15 cellular contexts compared by ENCODE assay signal in genomic region chr7:108245523-108246226, GRCh38.
DNase-seq lines count a peak whose midpoint lies in the region; ATAC-seq and TF ChIP-seq lines count a peak whose summit lies in the region.
"Had no signal": no experiment of that assay in that cellular context is flagged by ENCODE, and none has a peak within 500 bp of the region (broad histone marks: within the 10 kb centered on the region; RNA-seq: fewer than 3 reads in every experiment).

No MANE protein-coding gene starts in this region.

- TF ChIP-seq POLR2A in adrenal gland (IDR thresholded peaks at IDR 0.05), result no peak
- no peak for TF ChIP-seq POLR2A in thyroid gland (IDR thresholded peaks at IDR 0.05)

- TSS peak; percentile 82 for BruUV-seq in mammary epithelial cell (replicated peaks; lab: Mats Ljungman, UMichigan)
- no TSS peak for BruUV-seq in MCF 10A (replicated peaks; lab: Mats Ljungman, UMichigan)

- H3K36me3 Mint-ChIP-seq in MCF 10A (ENCODE audit: insufficient read depth, unreplicated experiment) (no peaks in the 10 kb centered on the region), mesothelial cell of epicardium (no peaks in the 10 kb centered on the region)
- H3K36me3 Mint-ChIP-seq in naive thymus-derived CD8-positive, alpha-beta T cell, result peaks cover 0 to 5% (median 4%) of the 10 kb centered on the region in 3 donors
- H3K36me3 Mint-ChIP-seq: activated naive CD4-positive, alpha-beta T cell treated with anti-CD3 and anti-CD28 coated beads, Interleukin-2, amount 50 U/mL, for 24 hours had no signal

- no peak for TF ChIP-seq CTCF in mammary epithelial cell (conservative IDR thresholded peaks at IDR 0.05 in 1 of 2, IDR thresholded peaks at IDR 0.05 in 1 of 2; ENCODE audit: extremely low read depth in 1 of 2, insufficient read depth in 1 of 2, low read depth in 1 of 2, low read length in 2 of 2)
- no peak for TF ChIP-seq CTCF in MCF 10A (IDR thresholded peaks at IDR 0.05; ENCODE audit: unreplicated experiment)
- no peak for TF ChIP-seq CTCF in adrenal gland (IDR thresholded peaks at IDR 0.05)
- TF ChIP-seq CTCF in fibroblast of the aortic adventitia (IDR thresholded peaks at IDR 0.05; ENCODE audit: insufficient read depth, low read length), result no peak
- no peak for TF ChIP-seq CTCF in thyroid gland (IDR thresholded peaks at IDR 0.05)
- TF ChIP-seq CTCF in mesothelial cell of epicardium (IDR thresholded peaks at IDR 0.05; ENCODE audit: unreplicated experiment), result no peak

- POLR2A ChIA-PET in MCF 10A (lab: Yijun Ruan, JAX), result interaction anchor here (0.7 to 0.8 kb wide), 2 partner anchors 24 to 252 kb away, joined by 3 to 5 read pairs; no protein-coding TSS in a partner anchor
- POLR2A ChIA-PET in naive thymus-derived CD8-positive, alpha-beta T cell (lab: Charles Lee), result no interaction called here

- H3K9me3 Mint-ChIP-seq in MCF 10A (ENCODE audit: unreplicated experiment) (no peaks in the 10 kb centered on the region), mesothelial cell of epicardium (no peaks in the 10 kb centered on the region)
- H3K9me3 Mint-ChIP-seq in naive thymus-derived CD8-positive, alpha-beta T cell, result no peaks in the 10 kb centered on the region
- H3K9me3 Mint-ChIP-seq: activated naive CD4-positive, alpha-beta T cell treated with anti-CD3 and anti-CD28 coated beads, Interleukin-2, amount 50 U/mL, for 24 hours had no signal

- no peak overlapping the region for H3K9ac ChIP-seq in mammary epithelial cell (ENCODE audit: insufficient read depth, low read length)

- H3K36me3 ChIP-seq in mammary epithelial cell (ENCODE audit: insufficient read depth, low read length) (no peaks in the 10 kb centered on the region), adrenal gland (replicated peaks in 1 of 2) (no peaks in the 10 kb centered on the region), thyroid gland (no peaks in the 10 kb centered on the region)
- H3K36me3 ChIP-seq: heart left ventricle, MG63 had no signal

- H3K4me1 ChIP-seq in mammary epithelial cell (ENCODE audit: insufficient read depth, low read length) (peaks cover 22% of the 10 kb centered on the region), adrenal gland (replicated peaks in 1 of 2) (peaks cover 19 to 21% of the 10 kb centered on the region in 2 donors), thyroid gland (peaks cover 14 to 17% of the 10 kb centered on the region in 2 donors)

- H3K4me3 Mint-ChIP-seq in MCF 10A (ENCODE audit: unreplicated experiment), result no peak overlapping the region
- H3K4me3 Mint-ChIP-seq in naive thymus-derived CD8-positive, alpha-beta T cell, result no peak overlapping the region
- no peak overlapping the region for H3K4me3 Mint-ChIP-seq in mesothelial cell of epicardium
- H3K4me3 Mint-ChIP-seq: activated naive CD4-positive, alpha-beta T cell treated with anti-CD3 and anti-CD28 coated beads, Interleukin-2, amount 50 U/mL, for 24 hours had no signal

- H3K4me2 ChIP-seq in mammary epithelial cell (ENCODE audit: insufficient read depth, low read depth, low read length), result peak overlapping the region; percentile 12

- CTCF ChIA-PET in mammary epithelial cell (lab: Charles Lee; ENCODE audit: low non-redundant PET) (no interaction called here), MCF 10A (lab: Yijun Ruan, JAX) (interaction anchor here (0.6 to 1.1 kb wide), 3 partner anchors 9 to 255 kb away, joined by 3 to 5 read pairs (median 3); no protein-coding TSS in a partner anchor)

- in situ Hi-C loops in mammary epithelial cell (cut with MboI; ENCODE audit: low sequenced_read_pairs in 2 of 2), result no loop called here

- peaks cover 13% of the 10 kb centered on the region for H3K4me1 Mint-ChIP-seq in MCF 10A (ENCODE audit: insufficient read depth, unreplicated experiment)
- peaks cover 0 to 25% (median 12%) of the 10 kb centered on the region in 4 donors for H3K4me1 Mint-ChIP-seq in naive thymus-derived CD8-positive, alpha-beta T cell
- no peaks in the 10 kb centered on the region for H3K4me1 Mint-ChIP-seq in mesothelial cell of epicardium
- H3K4me1 Mint-ChIP-seq: activated naive CD4-positive, alpha-beta T cell treated with anti-CD3 and anti-CD28 coated beads, Interleukin-2, amount 50 U/mL, for 24 hours had no signal

- no peaks in the 10 kb centered on the region for H3K79me2 ChIP-seq in mammary epithelial cell (ENCODE audit: insufficient read depth, low read length)

- H3K4me3 ChIP-seq in mammary epithelial cell (replicated peaks in 1 of 3; ENCODE audit: insufficient read depth in 1 of 3, low read depth in 2 of 3, low read length in 3 of 3), result no peak overlapping the region
- no peak overlapping the region for H3K4me3 ChIP-seq in adrenal gland
- H3K4me3 ChIP-seq in fibroblast of the aortic adventitia (ENCODE audit: low read depth, low read length), result peak overlapping the region; percentile 27
- no peak overlapping the region for H3K4me3 ChIP-seq in thyroid gland (replicated peaks in 1 of 3)
- H3K4me3 ChIP-seq: heart left ventricle, MG63 had no signal

- H4K20me1 ChIP-seq in mammary epithelial cell (ENCODE audit: insufficient read depth, low read length), result no peaks in the 10 kb centered on the region

- H3K27ac Mint-ChIP-seq in MCF 10A (ENCODE audit: low read depth, unreplicated experiment) (no peak overlapping the region), mesothelial cell of epicardium (no peak overlapping the region)
- no peak overlapping the region for H3K27ac Mint-ChIP-seq in naive thymus-derived CD8-positive, alpha-beta T cell
- H3K27ac Mint-ChIP-seq: activated naive CD4-positive, alpha-beta T cell treated with anti-CD3 and anti-CD28 coated beads, Interleukin-2, amount 50 U/mL, for 24 hours had no signal

- H3K9me3 ChIP-seq in mammary epithelial cell (replicated peaks; ENCODE audit: insufficient read depth, low read length), result no peaks in the 10 kb centered on the region
- H3K9me3 ChIP-seq in adrenal gland (replicated peaks in 1 of 3), result no peaks in the 10 kb centered on the region
- no peaks in the 10 kb centered on the region for H3K9me3 ChIP-seq in thyroid gland
- H3K9me3 ChIP-seq: heart left ventricle, MG63 had no signal

- no peak for ATAC-seq in naive thymus-derived CD8-positive, alpha-beta T cell
- ATAC-seq in GM21786 (IDR thresholded peaks at IDR 0.05; ENCODE audit: unreplicated experiment), result no peak

- H3K27me3 Mint-ChIP-seq in MCF 10A (ENCODE audit: insufficient read depth, unreplicated experiment), result no peaks in the 10 kb centered on the region
- peaks cover 0 to 2% (median 0%) of the 10 kb centered on the region in 5 donors for H3K27me3 Mint-ChIP-seq in naive thymus-derived CD8-positive, alpha-beta T cell
- H3K27me3 Mint-ChIP-seq in mesothelial cell of epicardium (ENCODE audit: low read depth), result no peaks in the 10 kb centered on the region

- dilution Hi-C loops in mammary epithelial cell (cut with HindIII; ENCODE audit: low sequenced_read_pairs), result no loop called here

- intact Hi-C loops in mammary epithelial cell (cut with micrococcal nuclease), result loop anchor here (1.0 to 2.0 kb wide), 3 partner anchors 64 to 211 kb away; partner anchors contain the start of gene NRCAM
- intact Hi-C loops in MCF 10A (cut with micrococcal nuclease), result no loop called here
- intact Hi-C loops in adrenal gland (cut with DNase I), result no loop called here
- intact Hi-C loops in thyroid gland (cut with DNase I), result no loop called here

- H2AFZ ChIP-seq in mammary epithelial cell (ENCODE audit: low read depth, low read length), result peak overlapping the region; percentile 9

- H3K27me3 ChIP-seq in mammary epithelial cell (ENCODE audit: insufficient read depth, low read length) (no peaks in the 10 kb centered on the region), adrenal gland (no peaks in the 10 kb centered on the region), thyroid gland (no peaks in the 10 kb centered on the region)
- H3K27me3 ChIP-seq: heart left ventricle, MG63 had no signal

- H3K27ac ChIP-seq in mammary epithelial cell (ENCODE audit: insufficient read depth, low read depth, low read length) (peak overlapping the region; percentile 78), adrenal gland (peak overlapping the region; percentile 8 to 94 (median 81)), thyroid gland (peak overlapping the region; percentile 31 to 76 (median 65))
- H3K27ac ChIP-seq: heart left ventricle, RWPE1 had no signal

- DNase-seq in mammary epithelial cell (no peak), MCF 10A (ENCODE audit: unreplicated experiment) (no peak), adrenal gland (no peak), fibroblast of the aortic adventitia (ENCODE audit: low read depth) (no peak), thyroid gland (no peak), mesothelial cell of epicardium (ENCODE audit: low spot score in 2 of 2, unreplicated experiment in 2 of 2) (no peak)
- no peak for DNase-seq in naive thymus-derived CD8-positive, alpha-beta T cell
- DNase-seq: activated CD4-positive, CD25-positive, alpha-beta regulatory T cell treated with anti-CD3 and anti-CD28 coated beads, Interleukin-2, amount 50 U/mL, for 72 hours; activated CD8-positive, alpha-beta memory T cell treated with anti-CD3 and anti-CD28 coated beads, Interleukin-2, amount 50 U/mL, for 48 hours; heart left ventricle; T-helper 2 cell had no signal

- 40% methylated on average over 2 of the region's 2 CpGs for WGBS in mammary epithelial cell (ENCODE audit: low coverage, missing lambda C conversion rate)
- 29 to 38% (median 34%) methylated on average over 2 of the region's 2 CpGs for WGBS in adrenal gland, 4 donors
- 45 to 51% methylated on average over 2 of the region's 2 CpGs for WGBS in thyroid gland, 2 donors
